10 cellular contexts compared by ENCODE assay signal in the genomic region with DNA sequence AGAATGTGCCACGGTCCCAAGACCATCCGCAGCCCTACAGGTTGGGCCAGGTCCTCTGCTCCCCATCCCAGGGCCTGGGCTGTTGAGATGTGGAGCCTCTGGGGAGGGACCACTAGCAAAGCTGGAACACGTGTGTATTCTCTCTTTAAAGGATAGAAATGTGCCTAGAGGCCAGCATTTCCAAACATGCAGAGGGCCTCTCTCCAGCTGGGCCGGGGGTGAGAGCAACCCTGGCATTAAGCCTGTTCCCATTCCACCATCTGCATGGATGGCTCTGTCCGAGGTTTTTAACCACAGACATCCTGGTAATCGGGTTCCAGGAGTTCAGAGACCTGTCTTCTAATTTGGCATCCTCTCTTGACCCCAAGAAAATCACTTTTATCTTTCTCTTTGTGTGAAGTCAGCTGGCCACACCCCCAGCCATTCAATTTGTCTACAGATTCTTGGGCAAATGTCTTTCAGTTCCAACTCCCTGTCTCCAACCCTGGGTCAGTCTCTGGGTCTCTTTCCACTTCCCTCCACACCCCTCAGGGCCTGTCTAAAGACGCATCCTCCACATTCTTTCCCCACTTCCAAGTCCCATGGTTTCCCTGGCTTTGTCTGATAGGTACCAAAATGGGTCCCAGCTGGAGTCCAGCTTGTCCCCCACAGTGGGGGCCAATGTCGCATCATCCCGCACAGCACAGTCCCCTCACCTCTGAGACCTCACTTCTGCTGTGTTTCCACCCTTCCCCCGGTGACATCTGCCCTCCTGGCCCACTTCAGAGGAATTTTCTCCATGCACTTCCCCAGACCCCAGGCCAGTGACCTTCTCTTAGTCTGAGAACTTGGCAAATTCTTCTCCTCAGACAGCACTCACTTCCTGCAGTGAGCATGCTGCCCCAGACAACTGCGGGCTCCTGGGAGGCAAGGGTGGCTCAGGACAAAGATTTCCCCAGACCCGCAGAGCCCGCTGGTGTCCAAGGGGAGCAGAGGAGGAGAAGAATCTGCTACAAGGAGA. TPM values are rescaled to one million over a fixed set of nuclear protein-coding genes. Genes with fewer than 3 reads are reported as not detected.
A peak's percentile ranks its signal among the peaks of the same experiment; 100 is the strongest.
DNase-seq lines count a peak whose midpoint lies in the region; ATAC-seq, FAIRE-seq and TF ChIP-seq lines count a peak whose summit lies in the region.
"Had no signal": no experiment of that assay in that cellular context is flagged by ENCODE, and none has a peak within 500 bp of the region (broad histone marks: within the 10 kb centered on the region; RNA-seq: fewer than 3 reads in every experiment).

No MANE protein-coding gene starts in this region.

- no peak overlapping the region for H3K9ac ChIP-seq in astrocyte (ENCODE audit: low read length)
- peak overlapping the region; percentile 77 for H3K9ac ChIP-seq in skeletal muscle satellite cell (ENCODE audit: low read depth, low read length)

- H3K4me3 Mint-ChIP-seq in astrocyte (ENCODE audit: unreplicated experiment) (peak overlapping the region; percentile 31), Caco-2 (ENCODE audit: unreplicated experiment) (no peak overlapping the region)
- no peak overlapping the region for H3K4me3 Mint-ChIP-seq in activated T-cell treated with anti-CD3 and anti-CD28 coated beads, Interleukin-2, amount 50 U/mL, for 72 hours

- H3K9me3 Mint-ChIP-seq in astrocyte (ENCODE audit: unreplicated experiment) (no peaks in the 10 kb centered on the region), Caco-2 (ENCODE audit: unreplicated experiment) (no peaks in the 10 kb centered on the region)
- no peaks in the 10 kb centered on the region for H3K9me3 Mint-ChIP-seq in activated T-cell treated with anti-CD3 and anti-CD28 coated beads, Interleukin-2, amount 50 U/mL, for 72 hours
- H3K9me3 Mint-ChIP-seq: activated T-helper 2 cell treated with anti-CD3 and anti-CD28 coated beads, Interferon-gamma antibody, Interleukin-2, Interleukin-4, amounts not matched to agents 10 μg/mL and 5 μg/mL and 100 μg/mL, durations not matched to agents 14 hours and 24 hours and 36 hours had no signal

- H3K4me2 ChIP-seq in astrocyte (ENCODE audit: low read length) (peak overlapping the region; percentile 79), skeletal muscle satellite cell (ENCODE audit: low read length) (peak overlapping the region; percentile 70)

- DNase-seq in GM03348 (ENCODE audit: low spot score) (peak; percentile 39), astrocyte (ENCODE audit: low read depth) (peak; percentile 47), left ventricle myocardium superior (no peak), Caco-2 (no peak)
- no peak for DNase-seq in activated T-cell treated with anti-CD3 and anti-CD28 coated beads, Interleukin-2, amount 50 U/mL, for 72 hours
- DNase-seq: NK-92 treated with Interleukin-12 subunit alpha and Interleukin-12 subunit beta, amount 100 ng/mL, for 24 hours had no signal

- peak overlapping the region; percentile 68 for H2AFZ ChIP-seq in astrocyte (ENCODE audit: low read depth, low read length)

- BruUV-seq in Caco-2 (replicated peaks; lab: Mats Ljungman, UMichigan), result no TSS peak

- H3K36me3 Mint-ChIP-seq in astrocyte (ENCODE audit: low read depth, unreplicated experiment) (no peaks in the 10 kb centered on the region), Caco-2 (ENCODE audit: insufficient read depth, unreplicated experiment) (no peaks in the 10 kb centered on the region)
- H3K36me3 Mint-ChIP-seq in activated T-cell treated with anti-CD3 and anti-CD28 coated beads, Interleukin-2, amount 50 U/mL, for 72 hours (ENCODE audit: insufficient read depth in 2 of 2), result no peaks in the 10 kb centered on the region

- peak; percentile 38 for ATAC-seq in left ventricle myocardium superior
- ATAC-seq in activated T-cell treated with anti-CD3 and anti-CD28 coated beads, Interleukin-2, amount 50 U/mL, for 72 hours (replicated peaks in 1 of 2), result no peak
- ATAC-seq in GM21825 (IDR thresholded peaks at IDR 0.05; ENCODE audit: unreplicated experiment), result no peak
- ATAC-seq in HG03439 (IDR thresholded peaks at IDR 0.05; ENCODE audit: unreplicated experiment), result no peak

- POLR2A ChIA-PET in Caco-2 (lab: Charles Lee), result no interaction called here

- H3K27me3 Mint-ChIP-seq in astrocyte (ENCODE audit: low read depth, unreplicated experiment) (peaks cover 7% of the 10 kb centered on the region), Caco-2 (ENCODE audit: insufficient read depth, unreplicated experiment) (peaks cover under 1% of the 10 kb centered on the region)
- H3K27me3 Mint-ChIP-seq in activated T-cell treated with anti-CD3 and anti-CD28 coated beads, Interleukin-2, amount 50 U/mL, for 72 hours (ENCODE audit: low read depth), result no peaks in the 10 kb centered on the region

- TF ChIP-seq CTCF in astrocyte (IDR thresholded peaks at IDR 0.05; ENCODE audit: insufficient read depth, low read depth, low read length) (no peak), Caco-2 (IDR thresholded peaks at IDR 0.05; ENCODE audit: insufficient read depth in 1 of 2, low read depth in 1 of 2, low read length in 1 of 2, severe bottlenecking in 1 of 2, unreplicated experiment in 1 of 2) (no peak)

- FAIRE-seq in astrocyte (lab: Jason Lieb, UNC), result no peak

- H3K79me2 ChIP-seq in astrocyte (ENCODE audit: insufficient read depth, low read length), result no peaks in the 10 kb centered on the region

- H3K36me3 ChIP-seq in astrocyte (ENCODE audit: insufficient read depth, low read length) (no peaks in the 10 kb centered on the region), skeletal muscle satellite cell (ENCODE audit: insufficient read depth, low read length) (no peaks in the 10 kb centered on the region), Caco-2 (ENCODE audit: control insufficient read depth, insufficient read depth, low read length) (no peaks in the 10 kb centered on the region)

- H3K27me3 ChIP-seq in astrocyte (ENCODE audit: insufficient read depth, low read length), result no peaks in the 10 kb centered on the region
- H3K27me3 ChIP-seq in skeletal muscle satellite cell (ENCODE audit: control insufficient read depth, insufficient read depth, low read length), result no peaks in the 10 kb centered on the region
- H3K27me3 ChIP-seq in Caco-2 (replicated peaks; ENCODE audit: control insufficient read depth, insufficient read depth, low read length), result no peaks in the 10 kb centered on the region

- intact Hi-C loops in left ventricle myocardium superior (cut with micrococcal nuclease), result no loop called here
- intact Hi-C loops in Caco-2 (cut with micrococcal nuclease; ENCODE audit: unreplicated experiment), result no loop called here

- peak overlapping the region; percentile 86 for H3K27ac ChIP-seq in astrocyte (ENCODE audit: low read depth, low read length)

- peak overlapping the region; percentile 97 for H3K27ac Mint-ChIP-seq in astrocyte (ENCODE audit: unreplicated experiment)
- H3K27ac Mint-ChIP-seq in activated T-cell treated with anti-CD3 and anti-CD28 coated beads, Interleukin-2, amount 50 U/mL, for 72 hours, result no peak overlapping the region
- H3K27ac Mint-ChIP-seq in Caco-2 (ENCODE audit: unreplicated experiment), result no peak overlapping the region
- H3K27ac Mint-ChIP-seq: activated T-helper 2 cell treated with anti-CD3 and anti-CD28 coated beads, Interferon-gamma antibody, Interleukin-2, Interleukin-4, amounts not matched to agents 10 μg/mL and 5 μg/mL and 100 μg/mL, durations not matched to agents 14 hours and 24 hours and 36 hours had no signal

- H3K4me1 Mint-ChIP-seq in astrocyte (ENCODE audit: low read depth, unreplicated experiment) (peaks cover 24% of the 10 kb centered on the region), Caco-2 (ENCODE audit: low read depth, unreplicated experiment) (no peaks in the 10 kb centered on the region)
- no peaks in the 10 kb centered on the region for H3K4me1 Mint-ChIP-seq in activated T-cell treated with anti-CD3 and anti-CD28 coated beads, Interleukin-2, amount 50 U/mL, for 72 hours (ENCODE audit: low read depth)

- H3K4me3 ChIP-seq in astrocyte (ENCODE audit: insufficient read depth, low read depth, low read length) (no peak overlapping the region), skeletal muscle satellite cell (ENCODE audit: low read length) (peak overlapping the region; percentile 48), Caco-2 (ENCODE audit: low read depth, low read length) (no peak overlapping the region)

- CTCF ChIA-PET in Caco-2 (lab: Charles Lee), result no interaction called here

- no peaks in the 10 kb centered on the region for H4K20me1 ChIP-seq in astrocyte (ENCODE audit: insufficient read depth, low read length)

- H3K4me1 ChIP-seq in astrocyte (ENCODE audit: insufficient read depth, low read length), result peaks cover 27% of the 10 kb centered on the region
- H3K4me1 ChIP-seq in skeletal muscle satellite cell (ENCODE audit: control insufficient read depth, insufficient read depth, low read length), result peaks cover 51% of the 10 kb centered on the region
- no peaks in the 10 kb centered on the region for H3K4me1 ChIP-seq in Caco-2

- H3K9me3 ChIP-seq in astrocyte (ENCODE audit: insufficient read depth, low read depth, low read length) (no peaks in the 10 kb centered on the region), skeletal muscle satellite cell (replicated peaks; ENCODE audit: low read length) (no peaks in the 10 kb centered on the region), Caco-2 (no peaks in the 10 kb centered on the region)

RNA-seq across cellular contexts. Expression of gene PTPDC1, which starts 56.8 kb away (rescaled TPM):
- total RNA-seq in astrocyte (5.1 and 5.4 TPM in 2 replicates), left ventricle myocardium superior (8.3 TPM), Caco-2 (2022) (5.3 and 5.9 TPM in 2 replicates)
- 11.7 and 13.3 TPM in 2 replicates for total RNA-seq in skeletal muscle satellite cell (2012; rRNA removed)
- total RNA-seq in activated T-cell treated with anti-CD3 and anti-CD28 coated beads, Interleukin-2, amount 50 U/mL, for 72 hours, result 1 to 10 TPM; 9.2 to 10.0 TPM

Comparison
In these comparisons a context has a peak if more than half of its experiments do, and no peak if none do; other contexts are left out.
1. DNase-seq: peak in GM03348 (single experiment) and astrocyte (single experiment); none in left ventricle myocardium superior (single experiment), activated T-cell treated with anti-CD3 and anti-CD28 coated beads, Interleukin-2, amount 50 U/mL, for 72 hours (0 of 2) and Caco-2 (0 of 2).